ENCODE assay signal across 27 cellular contexts in the genomic region with DNA sequence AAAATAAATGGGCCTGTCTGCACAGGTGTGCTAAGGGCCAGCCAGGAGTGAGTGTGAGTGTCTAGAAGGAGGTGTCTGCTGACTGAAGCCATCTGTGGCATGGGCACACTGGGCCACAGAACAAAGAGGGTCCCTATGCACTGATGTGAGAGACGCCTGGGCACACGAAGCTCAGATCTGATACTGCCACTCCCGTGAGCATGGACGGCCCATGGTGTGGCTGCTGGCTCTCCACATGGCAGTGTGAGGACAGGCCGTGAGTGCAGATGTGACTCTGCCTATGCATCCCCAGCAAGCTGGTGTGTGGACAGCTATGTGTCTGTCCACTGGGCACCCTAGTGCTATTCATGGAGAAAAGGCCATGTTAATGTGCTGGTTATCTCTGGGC. TPM values are rescaled to one million over a fixed set of nuclear protein-coding genes. Genes with fewer than 3 reads are reported as not detected.
"Had no signal": no experiment of that assay in that cellular context is flagged by ENCODE, and none has a peak within 500 bp of the region (broad histone marks: within the 10 kb centered on the region; RNA-seq: fewer than 3 reads in every experiment).

No MANE protein-coding gene starts in this region.

- H3K36me3 Mint-ChIP-seq: activated naive CD8-positive, alpha-beta T cell; brain had no signal

- H3K9me3 Mint-ChIP-seq: activated CD8-positive, alpha-beta T cell treated with anti-CD3 and anti-CD28 coated beads for 36 hours; activated naive CD4-positive, alpha-beta T cell treated with anti-CD3 and anti-CD28 coated beads for 36 hours; activated T-cell treated with anti-CD3 and anti-CD28 coated beads, Interleukin-2, amount 50 U/mL, for 24 hours; activated T-helper 1 cell treated with anti-CD3 and anti-CD28 coated beads, Interleukin-12 subunit alpha, Interleukin-12 subunit beta, Interleukin-2, Interleukin-4 antibody, amounts not matched to agents 30 ng/mL and 10 ng/mL and 1 ng/mL, durations not matched to agents 14 hours and 24 hours and 36 hours had no signal

- DNase-seq: activated CD4-positive, alpha-beta T cell treated with anti-CD3 and anti-CD28 coated beads for 4 hours; activated CD8-positive, alpha-beta T cell treated with anti-CD3 and anti-CD28 coated beads for 36 hours; activated gamma-delta T cell; activated naive CD4-positive, alpha-beta T cell treated with anti-CD3 and anti-CD28 coated beads for 36 hours; activated T-cell treated with anti-CD3 and anti-CD28 coated beads, Interleukin-2, amount 50 U/mL, for 24 hours; amygdala; Karpas-422; MM.1S; NCI-H1105 treated with DMSO at 0.1 percent for 48 hours; NCI-H1436 treated with DMSO at 0.1 percent for 48 hours; NCI-H187; NCI-H2081 treated with DMSO at 0.1 percent for 48 hours; NCI-H2227 treated with DMSO at 0.1 percent for 48 hours; OCI-M1; RPMI8226; T-helper 1 cell had no signal

- H3K4me3 ChIP-seq: K562, SK-N-MC had no signal

- H3K27ac Mint-ChIP-seq: activated CD8-positive, alpha-beta T cell treated with anti-CD3 and anti-CD28 coated beads for 36 hours; activated naive CD4-positive, alpha-beta T cell treated with anti-CD3 and anti-CD28 coated beads for 36 hours; activated naive CD8-positive, alpha-beta T cell; activated T-cell treated with anti-CD3 and anti-CD28 coated beads, Interleukin-2, amount 50 U/mL, for 24 hours; activated T-helper 1 cell treated with anti-CD3 and anti-CD28 coated beads, Interleukin-12 subunit alpha, Interleukin-12 subunit beta, Interleukin-2, Interleukin-4 antibody, amounts not matched to agents 30 ng/mL and 10 ng/mL and 1 ng/mL, durations not matched to agents 14 hours and 24 hours and 36 hours had no signal

- H3K27me3 Mint-ChIP-seq: activated CD8-positive, alpha-beta T cell treated with anti-CD3 and anti-CD28 coated beads for 36 hours; activated naive CD8-positive, alpha-beta T cell; activated T-cell treated with anti-CD3 and anti-CD28 coated beads, Interleukin-2, amount 50 U/mL, for 24 hours had no signal

- H3K4me3 Mint-ChIP-seq: activated CD8-positive, alpha-beta T cell treated with anti-CD3 and anti-CD28 coated beads for 36 hours; activated naive CD4-positive, alpha-beta T cell treated with anti-CD3 and anti-CD28 coated beads for 36 hours; activated naive CD8-positive, alpha-beta T cell; activated T-cell treated with anti-CD3 and anti-CD28 coated beads, Interleukin-2, amount 50 U/mL, for 24 hours; activated T-helper 1 cell treated with anti-CD3 and anti-CD28 coated beads, Interleukin-12 subunit alpha, Interleukin-12 subunit beta, Interleukin-2, Interleukin-4 antibody, amounts not matched to agents 30 ng/mL and 10 ng/mL and 1 ng/mL, durations not matched to agents 14 hours and 24 hours and 36 hours; brain had no signal

- ATAC-seq: activated CD4-positive, CD25-positive, alpha-beta regulatory T cell treated with anti-CD3 and anti-CD28 coated beads, Interleukin-2, amount 50 U/mL, for 24 hours; activated CD8-positive, alpha-beta T cell treated with anti-CD3 and anti-CD28 coated beads for 36 hours; K562; Right ventricle myocardium inferior had no signal

- H3K27ac ChIP-seq: SK-N-MC, VCaP had no signal

RNA-seq across cellular contexts. Expression of gene MYL7, which starts 12.8 kb away (rescaled TPM):
- total RNA-seq: activated CD8-positive, alpha-beta T cell treated with anti-CD3 and anti-CD28 coated beads for 36 hours; activated naive CD4-positive, alpha-beta T cell treated with anti-CD3 and anti-CD28 coated beads for 36 hours; activated T-helper 1 cell treated with anti-CD3 and anti-CD28 coated beads, Interleukin-12 subunit alpha, Interleukin-12 subunit beta, Interleukin-2, Interleukin-4 antibody, amounts not matched to agents 30 ng/mL and 10 ng/mL and 1 ng/mL, durations not matched to agents 14 hours and 24 hours and 36 hours; K562; NCI-H460; T-helper 2 cell treated with Interferon-gamma antibody and Interleukin-4, amounts not matched to agents 100 ng/mL and 5 ng/mL, for 36 hours had no signal
- polyA plus RNA-seq: K562 had no signal

RNA-seq across cellular contexts. Expression of gene GCK, which starts 35.3 kb away (rescaled TPM):
- total RNA-seq: astrocyte, NCI-H460 had no signal

RNA-seq across cellular contexts. Expression of gene AEBP1, which starts 49.8 kb away (rescaled TPM):
- total RNA-seq: NCI-H460 had no signal
